8 cellular contexts compared by ENCODE assay signal in the genomic region with DNA sequence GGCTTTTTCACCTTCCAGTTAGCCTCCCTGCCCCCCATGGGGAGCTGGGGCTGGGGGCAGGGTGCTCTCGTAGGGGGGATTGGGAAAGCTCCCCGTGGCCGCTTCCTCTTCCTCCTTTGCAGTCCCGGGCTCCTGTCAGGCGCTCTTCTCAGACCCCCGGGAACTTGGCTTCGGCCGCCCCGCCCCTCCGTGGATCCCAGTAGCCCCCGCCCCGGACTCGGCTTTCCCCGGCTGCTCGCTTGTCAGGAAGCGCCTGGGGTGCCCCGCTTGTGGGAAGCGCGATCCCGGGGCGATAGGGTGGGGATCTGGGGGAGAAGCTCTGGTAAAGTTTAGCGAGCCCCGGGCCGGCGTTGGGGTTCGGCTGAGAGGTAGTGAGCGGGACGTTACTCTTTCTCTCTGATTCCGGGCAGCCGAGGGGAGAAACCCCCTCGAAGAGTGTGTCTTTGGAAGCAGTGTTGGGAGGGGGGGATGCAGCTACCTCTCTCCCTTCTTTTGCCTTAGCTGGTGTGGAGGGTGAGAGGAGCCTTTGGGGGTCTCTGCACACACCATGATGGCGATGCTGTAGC. TPM values are rescaled to one million over a fixed set of nuclear protein-coding genes. Genes with fewer than 3 reads are reported as not detected.
A peak's percentile ranks its signal among the peaks of the same experiment; 100 is the strongest.
DNase-seq lines count a peak whose midpoint lies in the region; ATAC-seq and TF ChIP-seq lines count a peak whose summit lies in the region.

No MANE protein-coding gene starts in this region.

- peak overlapping the region; percentile 28 for H3K4me2 ChIP-seq in neural cell (ENCODE audit: low read length)

- H3K9me3 Mint-ChIP-seq in activated T-helper 1 cell treated with anti-CD3 and anti-CD28 coated beads, Interleukin-12 subunit alpha, Interleukin-12 subunit beta, Interleukin-2, Interleukin-4 antibody, amounts not matched to agents 30 ng/mL and 10 ng/mL and 1 ng/mL, durations not matched to agents 14 hours and 24 hours and 36 hours = no peaks in the 10 kb centered on the region

- peaks cover 41% of the 10 kb centered on the region for H3K79me2 ChIP-seq in neural cell (replicated peaks; ENCODE audit: insufficient read depth, low read length)

- H3K9me2 ChIP-seq in neural cell (ENCODE audit: insufficient read depth, low read length) = no peaks in the 10 kb centered on the region

- H3K36me3 ChIP-seq in neural cell (ENCODE audit: insufficient read depth, low read length) (no peaks in the 10 kb centered on the region), upper lobe of left lung (no peaks in the 10 kb centered on the region)

- H3K9me3 ChIP-seq in neural cell (ENCODE audit: low read length) (no peaks in the 10 kb centered on the region), upper lobe of left lung (no peaks in the 10 kb centered on the region)

- no peak for TF ChIP-seq RAD21 in neural cell (conservative IDR thresholded peaks at IDR 0.05)

- H4K20me1 ChIP-seq in neural cell (ENCODE audit: insufficient read depth) = no peaks in the 10 kb centered on the region

- peak; percentile 5 for ATAC-seq in HG03066 (IDR thresholded peaks at IDR 0.05; ENCODE audit: low read depth, unreplicated experiment)
- ATAC-seq in upper lobe of left lung (ENCODE audit: low FRiP score in 2 of 2) = peak; percentile 70 to 79

- TF ChIP-seq POLR2A in upper lobe of left lung (IDR thresholded peaks at IDR 0.05) = no peak

- H3K36me3 Mint-ChIP-seq in activated T-helper 1 cell treated with anti-CD3 and anti-CD28 coated beads, Interleukin-12 subunit alpha, Interleukin-12 subunit beta, Interleukin-2, Interleukin-4 antibody, amounts not matched to agents 30 ng/mL and 10 ng/mL and 1 ng/mL, durations not matched to agents 14 hours and 24 hours and 36 hours (ENCODE audit: low read depth) = peaks cover 5% of the 10 kb centered on the region

- H3K27me3 Mint-ChIP-seq in activated T-helper 1 cell treated with anti-CD3 and anti-CD28 coated beads, Interleukin-12 subunit alpha, Interleukin-12 subunit beta, Interleukin-2, Interleukin-4 antibody, amounts not matched to agents 30 ng/mL and 10 ng/mL and 1 ng/mL, durations not matched to agents 14 hours and 24 hours and 36 hours (ENCODE audit: insufficient read depth) = no peaks in the 10 kb centered on the region

- intact Hi-C loops in activated T-helper 1 cell treated with anti-CD3 and anti-CD28 coated beads, Interleukin-12 subunit alpha, Interleukin-12 subunit beta, Interleukin-2, Interleukin-4 antibody, amounts not matched to agents 30 ng/mL and 10 ng/mL and 1 ng/mL, durations not matched to agents 14 hours and 24 hours and 36 hours (cut with micrococcal nuclease) = loop anchor here (1.0 to 10.0 kb wide), 10 partner anchors 103 to 1360 kb away; a partner anchor contains a TSS

- peaks cover 50% of the 10 kb centered on the region for H3K4me1 Mint-ChIP-seq in activated T-helper 1 cell treated with anti-CD3 and anti-CD28 coated beads, Interleukin-12 subunit alpha, Interleukin-12 subunit beta, Interleukin-2, Interleukin-4 antibody, amounts not matched to agents 30 ng/mL and 10 ng/mL and 1 ng/mL, durations not matched to agents 14 hours and 24 hours and 36 hours (ENCODE audit: low read depth)

- WGBS in upper lobe of left lung, 2 donors = 0% methylated on average over 13 to 30 of the region's 32 CpGs

- DNase-seq in NCI-H1092 treated with DMSO at 0.1 percent for 48 hours (lab: John Stamatoyannopoulos, UW) (peak; percentile 48), NCI-H1092 (lab: John Stamatoyannopoulos, UW) (no peak), NOMO-1 treated with DMSO at 0.1 percent for 48 hours (lab: John Stamatoyannopoulos, UW; ENCODE audit: unreplicated experiment) (peak; percentile 60), fibroblast of the aortic adventitia (ENCODE audit: low read depth) (no peak), upper lobe of left lung (peak; percentile 80 to 90)
- DNase-seq in activated T-helper 1 cell treated with anti-CD3 and anti-CD28 coated beads, Interleukin-12 subunit alpha, Interleukin-12 subunit beta, Interleukin-2, Interleukin-4 antibody, amounts not matched to agents 30 ng/mL and 10 ng/mL and 1 ng/mL, durations not matched to agents 14 hours and 24 hours and 36 hours (ENCODE audit: low spot score) = peak; percentile 15

- H3K27me3 ChIP-seq in neural cell (ENCODE audit: insufficient read depth, low read depth, low read length) (no peaks in the 10 kb centered on the region), upper lobe of left lung (no peaks in the 10 kb centered on the region)

- peak overlapping the region; percentile 86 for H3K27ac ChIP-seq in neural cell (ENCODE audit: low read length)
- H3K27ac ChIP-seq in upper lobe of left lung = peak overlapping the region; percentile 97 to 100 (median 98)

- H3K4me3 ChIP-seq in fibroblast of the aortic adventitia (ENCODE audit: low read depth, low read length) = peak overlapping the region; percentile 85
- H3K4me3 ChIP-seq in neural cell (ENCODE audit: low read length) = peak overlapping the region; percentile 82
- peak overlapping the region; percentile 98 to 99 (median 98) for H3K4me3 ChIP-seq in upper lobe of left lung

- TF ChIP-seq EP300 in neural cell (conservative IDR thresholded peaks at IDR 0.05; ENCODE audit: poor library complexity, severe bottlenecking) = peak; percentile 22
- no peak for TF ChIP-seq EP300 in upper lobe of left lung (IDR thresholded peaks at IDR 0.05)

- TF ChIP-seq CTCF in fibroblast of the aortic adventitia (IDR thresholded peaks at IDR 0.05; ENCODE audit: insufficient read depth, low read length) (no peak), neural cell (IDR thresholded peaks at IDR 0.05; ENCODE audit: poor library complexity, severe bottlenecking) (no peak), upper lobe of left lung (IDR thresholded peaks at IDR 0.05) (no peak)

- H3F3A ChIP-seq in neural cell (ENCODE audit: insufficient read depth, low read length, poor library complexity, severe bottlenecking) = no peaks in the 10 kb centered on the region

- peak overlapping the region; percentile 87 for H3K9ac ChIP-seq in neural cell (ENCODE audit: low read length)

- H3K4me3 Mint-ChIP-seq in activated T-helper 1 cell treated with anti-CD3 and anti-CD28 coated beads, Interleukin-12 subunit alpha, Interleukin-12 subunit beta, Interleukin-2, Interleukin-4 antibody, amounts not matched to agents 30 ng/mL and 10 ng/mL and 1 ng/mL, durations not matched to agents 14 hours and 24 hours and 36 hours = peak overlapping the region; percentile 96

- H3K27ac Mint-ChIP-seq in activated T-helper 1 cell treated with anti-CD3 and anti-CD28 coated beads, Interleukin-12 subunit alpha, Interleukin-12 subunit beta, Interleukin-2, Interleukin-4 antibody, amounts not matched to agents 30 ng/mL and 10 ng/mL and 1 ng/mL, durations not matched to agents 14 hours and 24 hours and 36 hours = peak overlapping the region; percentile 94

- H2AFZ ChIP-seq in neural cell (ENCODE audit: low read depth, low read length) = peak overlapping the region; percentile 67

- peaks cover 26 to 48% (median 33%) of the 10 kb centered on the region in 4 donors for H3K4me1 ChIP-seq in upper lobe of left lung

TF ChIP-seq in neural cell, 6 proteins besides CTCF, POLR2A, EP300 and RAD21:
- TF ChIP-seq TAF1 (IDR thresholded peaks at IDR 0.05; ENCODE audit: low read depth) = no peak
- TF ChIP-seq SMC3 (conservative IDR thresholded peaks at IDR 0.05; ENCODE audit: poor library complexity) = no peak
- no peak for TF ChIP-seq MXI1 (conservative IDR thresholded peaks at IDR 0.05; ENCODE audit: poor library complexity, severe bottlenecking)
- TF ChIP-seq POLR2AphosphoS5 (IDR thresholded peaks at IDR 0.05) = no peak
- TF ChIP-seq, protein P1, sequence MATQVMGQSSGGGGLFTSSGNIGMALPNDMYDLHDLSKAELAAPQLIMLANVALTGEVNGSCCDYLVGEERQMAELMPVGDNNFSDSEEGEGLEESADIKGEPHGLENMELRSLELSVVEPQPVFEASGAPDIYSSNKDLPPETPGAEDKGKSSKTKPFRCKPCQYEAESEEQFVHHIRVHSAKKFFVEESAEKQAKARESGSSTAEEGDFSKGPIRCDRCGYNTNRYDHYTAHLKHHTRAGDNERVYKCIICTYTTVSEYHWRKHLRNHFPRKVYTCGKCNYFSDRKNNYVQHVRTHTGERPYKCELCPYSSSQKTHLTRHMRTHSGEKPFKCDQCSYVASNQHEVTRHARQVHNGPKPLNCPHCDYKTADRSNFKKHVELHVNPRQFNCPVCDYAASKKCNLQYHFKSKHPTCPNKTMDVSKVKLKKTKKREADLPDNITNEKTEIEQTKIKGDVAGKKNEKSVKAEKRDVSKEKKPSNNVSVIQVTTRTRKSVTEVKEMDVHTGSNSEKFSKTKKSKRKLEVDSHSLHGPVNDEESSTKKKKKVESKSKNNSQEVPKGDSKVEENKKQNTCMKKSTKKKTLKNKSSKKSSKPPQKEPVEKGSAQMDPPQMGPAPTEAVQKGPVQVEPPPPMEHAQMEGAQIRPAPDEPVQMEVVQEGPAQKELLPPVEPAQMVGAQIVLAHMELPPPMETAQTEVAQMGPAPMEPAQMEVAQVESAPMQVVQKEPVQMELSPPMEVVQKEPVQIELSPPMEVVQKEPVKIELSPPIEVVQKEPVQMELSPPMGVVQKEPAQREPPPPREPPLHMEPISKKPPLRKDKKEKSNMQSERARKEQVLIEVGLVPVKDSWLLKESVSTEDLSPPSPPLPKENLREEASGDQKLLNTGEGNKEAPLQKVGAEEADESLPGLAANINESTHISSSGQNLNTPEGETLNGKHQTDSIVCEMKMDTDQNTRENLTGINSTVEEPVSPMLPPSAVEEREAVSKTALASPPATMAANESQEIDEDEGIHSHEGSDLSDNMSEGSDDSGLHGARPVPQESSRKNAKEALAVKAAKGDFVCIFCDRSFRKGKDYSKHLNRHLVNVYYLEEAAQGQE (IDR thresholded peaks at IDR 0.05; ENCODE audit: borderline replicate concordance) = peak; percentile 42
- no peak for TF ChIP-seq EZH2 (IDR thresholded peaks at IDR 0.05; ENCODE audit: borderline replicate concordance, insufficient read depth, low read length, poor library complexity, severe bottlenecking)

RNA-seq across cellular contexts. Expression of a gene that starts 0.6 kb away (rescaled TPM):
- total RNA-seq in activated T-helper 1 cell treated with anti-CD3 and anti-CD28 coated beads, Interleukin-12 subunit alpha, Interleukin-12 subunit beta, Interleukin-2, Interleukin-4 antibody, amounts not matched to agents 30 ng/mL and 10 ng/mL and 1 ng/mL, durations not matched to agents 14 hours and 24 hours and 36 hours = 26.4 and 26.8 TPM in 2 replicates
- total RNA-seq in fibroblast of the aortic adventitia (ENCODE audit: low replicate concordance) (39.0 and 58.1 TPM in 2 replicates), upper lobe of left lung (100 to 1,000 TPM in 1 of 6 donors, 10 to 100 TPM in 5; 44.7 to 114 (median 64.3) TPM)
- 13.3 and 14.3 TPM in 2 replicates for polyA plus RNA-seq in neural cell
- 56.7 and 71.9 TPM in 2 replicates for polyA minus RNA-seq in neural cell

Comparison
In these comparisons a context has a peak if more than half of its experiments do, and no peak if none do; other contexts are left out.
1. DNase-seq: peak in NCI-H1092 treated with DMSO at 0.1 percent for 48 hours (single experiment), NOMO-1 treated with DMSO at 0.1 percent for 48 hours (single experiment), activated T-helper 1 cell treated with anti-CD3 and anti-CD28 coated beads, Interleukin-12 subunit alpha, Interleukin-12 subunit beta, Interleukin-2, Interleukin-4 antibody, amounts not matched to agents 30 ng/mL and 10 ng/mL and 1 ng/mL, durations not matched to agents 14 hours and 24 hours and 36 hours (single experiment) and upper lobe of left lung (2 of 2); none in NCI-H1092 (single experiment) and fibroblast of the aortic adventitia (single experiment).
2. Peak in every context shown above with its lines, with median percentiles within 50 percentile points of each other: H3K4me3 ChIP-seq.